Comparison of ENCODE assay signal across 2 cellular contexts in genomic region chr6:147204060-147204785, GRCh38.
A peak's percentile ranks its signal among the peaks of the same experiment; 100 is the strongest.
TF ChIP-seq lines count a peak whose summit lies in the region.

TSS of gene STXBP5 (plus strand) at chr6:147204417. CDS start at chr6:147204533, 116 bp downstream.

TF ChIP-seq in HEK293, 187 proteins besides CTCF, POLR2A, EP300 and RAD21 (continues in another document):
- TF ChIP-seq, protein P1, sequence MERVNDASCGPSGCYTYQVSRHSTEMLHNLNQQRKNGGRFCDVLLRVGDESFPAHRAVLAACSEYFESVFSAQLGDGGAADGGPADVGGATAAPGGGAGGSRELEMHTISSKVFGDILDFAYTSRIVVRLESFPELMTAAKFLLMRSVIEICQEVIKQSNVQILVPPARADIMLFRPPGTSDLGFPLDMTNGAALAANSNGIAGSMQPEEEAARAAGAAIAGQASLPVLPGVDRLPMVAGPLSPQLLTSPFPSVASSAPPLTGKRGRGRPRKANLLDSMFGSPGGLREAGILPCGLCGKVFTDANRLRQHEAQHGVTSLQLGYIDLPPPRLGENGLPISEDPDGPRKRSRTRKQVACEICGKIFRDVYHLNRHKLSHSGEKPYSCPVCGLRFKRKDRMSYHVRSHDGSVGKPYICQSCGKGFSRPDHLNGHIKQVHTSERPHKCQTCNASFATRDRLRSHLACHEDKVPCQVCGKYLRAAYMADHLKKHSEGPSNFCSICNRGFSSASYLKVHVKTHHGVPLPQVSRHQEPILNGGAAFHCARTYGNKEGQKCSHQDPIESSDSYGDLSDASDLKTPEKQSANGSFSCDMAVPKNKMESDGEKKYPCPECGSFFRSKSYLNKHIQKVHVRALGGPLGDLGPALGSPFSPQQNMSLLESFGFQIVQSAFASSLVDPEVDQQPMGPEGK (tag by site-specific recombination; IDR thresholded peaks at IDR 0.05) = peak; percentile 71
- TF ChIP-seq ZNF335 (tag by site-specific recombination; conservative IDR thresholded peaks at IDR 0.05) (peak; percentile 76), ZNF791 (tag by site-specific recombination; IDR thresholded peaks at IDR 0.05) (no peak), ZNF600 (tag by site-specific recombination; IDR thresholded peaks at IDR 0.05) (peak; percentile 85), ZBTB11 (tag by site-specific recombination; conservative IDR thresholded peaks at IDR 0.05; ENCODE audit: low read depth) (peak; percentile 70), ZIC2 (tag by site-specific recombination; IDR thresholded peaks at IDR 0.05) (peak; percentile 71), ZNF391 (tag by site-specific recombination; IDR thresholded peaks at IDR 0.05; ENCODE audit: borderline replicate concordance, low read depth) (0 out of 2 replicates have a peak, but pooled peaks have one; percentile 25), ZSCAN16 (tag by site-specific recombination; IDR thresholded peaks at IDR 0.05) (no peak), KLF8 (tag by site-specific recombination; IDR thresholded peaks at IDR 0.05) (peak; percentile 14; the same call in 1 of the 2 replicates), ZEB2 (tag by site-specific recombination; IDR thresholded peaks at IDR 0.05) (peak; percentile 45; the same call in 1 of the 2 replicates), ZNF560 (tag by site-specific recombination; IDR thresholded peaks at IDR 0.05; ENCODE audit: borderline replicate concordance) (no peak), ZBTB8A (tag by site-specific recombination; IDR thresholded peaks at IDR 0.05) (peak; percentile 38; the same call in 1 of the 2 replicates), ZBTB20 (tag by site-specific recombination; IDR thresholded peaks at IDR 0.05) (peak; percentile 91), SP7 (tag by site-specific recombination; IDR thresholded peaks at IDR 0.05) (peak; percentile 30; the same call in 1 of the 2 replicates)
- TF ChIP-seq, protein P2, sequence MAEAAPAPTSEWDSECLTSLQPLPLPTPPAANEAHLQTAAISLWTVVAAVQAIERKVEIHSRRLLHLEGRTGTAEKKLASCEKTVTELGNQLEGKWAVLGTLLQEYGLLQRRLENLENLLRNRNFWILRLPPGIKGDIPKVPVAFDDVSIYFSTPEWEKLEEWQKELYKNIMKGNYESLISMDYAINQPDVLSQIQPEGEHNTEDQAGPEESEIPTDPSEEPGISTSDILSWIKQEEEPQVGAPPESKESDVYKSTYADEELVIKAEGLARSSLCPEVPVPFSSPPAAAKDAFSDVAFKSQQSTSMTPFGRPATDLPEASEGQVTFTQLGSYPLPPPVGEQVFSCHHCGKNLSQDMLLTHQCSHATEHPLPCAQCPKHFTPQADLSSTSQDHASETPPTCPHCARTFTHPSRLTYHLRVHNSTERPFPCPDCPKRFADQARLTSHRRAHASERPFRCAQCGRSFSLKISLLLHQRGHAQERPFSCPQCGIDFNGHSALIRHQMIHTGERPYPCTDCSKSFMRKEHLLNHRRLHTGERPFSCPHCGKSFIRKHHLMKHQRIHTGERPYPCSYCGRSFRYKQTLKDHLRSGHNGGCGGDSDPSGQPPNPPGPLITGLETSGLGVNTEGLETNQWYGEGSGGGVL (tag by site-specific recombination; IDR thresholded peaks at IDR 0.05) = peak; percentile 23; the same call in 1 of the 2 replicates
- TF ChIP-seq, protein P3, sequence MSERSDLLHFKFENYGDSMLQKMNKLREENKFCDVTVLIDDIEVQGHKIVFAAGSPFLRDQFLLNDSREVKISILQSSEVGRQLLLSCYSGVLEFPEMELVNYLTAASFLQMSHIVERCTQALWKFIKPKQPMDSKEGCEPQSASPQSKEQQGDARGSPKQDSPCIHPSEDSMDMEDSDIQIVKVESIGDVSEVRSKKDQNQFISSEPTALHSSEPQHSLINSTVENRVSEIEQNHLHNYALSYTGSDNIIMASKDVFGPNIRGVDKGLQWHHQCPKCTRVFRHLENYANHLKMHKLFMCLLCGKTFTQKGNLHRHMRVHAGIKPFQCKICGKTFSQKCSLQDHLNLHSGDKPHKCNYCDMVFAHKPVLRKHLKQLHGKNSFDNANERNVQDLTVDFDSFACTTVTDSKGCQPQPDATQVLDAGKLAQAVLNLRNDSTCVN (tag by site-specific recombination; optimal IDR thresholded peaks at IDR 0.05) = peak; percentile 77

TF ChIP-seq in HepG2, 621 proteins besides CTCF, POLR2A, EP300 and RAD21 (continued from another document and continues in another):
- TF ChIP-seq ZNF407 (CRISPR knock-in tag; IDR thresholded peaks at IDR 0.05; ENCODE audit: not compliant biosample characterization) (peak; percentile 60), ZBTB3 (CRISPR knock-in tag; IDR thresholded peaks at IDR 0.05; ENCODE audit: borderline replicate concordance, low read depth) (no peak), MED13 (CRISPR knock-in tag; IDR thresholded peaks at IDR 0.05) (no peak), KAT2B (IDR thresholded peaks at IDR 0.05; ENCODE audit: borderline replicate concordance, low read depth, low read length) (no peak), ZSCAN9 (CRISPR knock-in tag; IDR thresholded peaks at IDR 0.05; ENCODE audit: borderline replicate concordance) (no peak), ZNF326 (CRISPR knock-in tag; IDR thresholded peaks at IDR 0.05; ENCODE audit: borderline replicate concordance) (no peak), NRL (CRISPR knock-in tag; IDR thresholded peaks at IDR 0.05; ENCODE audit: borderline replicate concordance) (peak; percentile 53; the same call in 1 of the 2 replicates), JUN (CRISPR knock-in tag; IDR thresholded peaks at IDR 0.05) (no peak), ZNF773 (CRISPR knock-in tag; IDR thresholded peaks at IDR 0.05; ENCODE audit: borderline replicate concordance) (no peak), ETV6 (CRISPR knock-in tag; conservative IDR thresholded peaks at IDR 0.05) (no peak), ZNF800 (CRISPR knock-in tag; IDR thresholded peaks at IDR 0.05) (peak; percentile 59), ZBTB34 (CRISPR knock-in tag; IDR thresholded peaks at IDR 0.05) (no peak), ZBTB14 (CRISPR knock-in tag; IDR thresholded peaks at IDR 0.05) (0 out of 2 replicates have a peak, but pooled peaks have one; percentile 25), ATF7-NPFF (CRISPR knock-in tag; IDR thresholded peaks at IDR 0.05; ENCODE audit: low read depth) (0 out of 2 replicates have a peak, but pooled peaks have one; percentile 29), ZSCAN31 (CRISPR knock-in tag; IDR thresholded peaks at IDR 0.05; ENCODE audit: low read depth) (0 out of 2 replicates have a peak, but pooled peaks have one; percentile 49)
- TF ChIP-seq, protein P4, sequence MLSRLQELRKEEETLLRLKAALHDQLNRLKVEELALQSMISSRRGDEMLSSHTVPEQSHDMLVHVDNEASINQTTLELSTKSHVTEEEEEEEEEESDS (CRISPR knock-in tag; IDR thresholded peaks at IDR 0.05; ENCODE audit: borderline replicate concordance) = 0 out of 2 replicates have a peak, but pooled peaks have one; percentile 9
- TF ChIP-seq, protein P5, sequence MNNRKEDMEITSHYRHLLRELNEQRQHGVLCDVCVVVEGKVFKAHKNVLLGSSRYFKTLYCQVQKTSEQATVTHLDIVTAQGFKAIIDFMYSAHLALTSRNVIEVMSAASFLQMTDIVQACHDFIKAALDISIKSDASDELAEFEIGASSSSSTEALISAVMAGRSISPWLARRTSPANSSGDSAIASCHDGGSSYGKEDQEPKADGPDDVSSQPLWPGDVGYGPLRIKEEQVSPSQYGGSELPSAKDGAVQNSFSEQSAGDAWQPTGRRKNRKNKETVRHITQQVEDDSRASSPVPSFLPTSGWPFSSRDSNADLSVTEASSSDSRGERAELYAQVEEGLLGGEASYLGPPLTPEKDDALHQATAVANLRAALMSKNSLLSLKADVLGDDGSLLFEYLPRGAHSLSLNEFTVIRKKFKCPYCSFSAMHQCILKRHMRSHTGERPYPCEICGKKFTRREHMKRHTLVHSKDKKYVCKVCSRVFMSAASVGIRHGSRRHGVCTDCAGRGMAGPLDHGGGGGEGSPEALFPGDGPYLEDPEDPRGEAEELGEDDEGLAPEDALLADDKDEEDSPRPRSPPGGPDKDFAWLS (CRISPR knock-in tag; IDR thresholded peaks at IDR 0.05; ENCODE audit: borderline replicate concordance) = no peak
